14 cellular contexts compared by ENCODE assay signal in genomic region chr15:41936155-41936554, GRCh38. TPM values are rescaled to one million over a fixed set of nuclear protein-coding genes. Genes with fewer than 3 reads are reported as not detected.
DNase-seq lines count a peak whose midpoint lies in the region; ATAC-seq, FAIRE-seq and TF ChIP-seq lines count a peak whose summit lies in the region.
"Had no signal": no experiment of that assay in that cellular context is flagged by ENCODE, and none has a peak within 500 bp of the region (broad histone marks: within the 10 kb centered on the region; RNA-seq: fewer than 3 reads in every experiment).

No MANE protein-coding gene starts in this region.

- ATAC-seq in activated CD8-positive, alpha-beta T cell treated with anti-CD3 and anti-CD28 coated beads for 36 hours = no peak
- ATAC-seq in GM19455 (IDR thresholded peaks at IDR 0.05; ENCODE audit: unreplicated experiment) (no peak), GM21737 (IDR thresholded peaks at IDR 0.05; ENCODE audit: unreplicated experiment) (no peak)

- H3K27me3 Mint-ChIP-seq in MCF 10A (ENCODE audit: insufficient read depth, unreplicated experiment) (no peaks in the 10 kb centered on the region), immature natural killer cell (ENCODE audit: low read depth in 3 of 3) (peaks cover 5 to 24% (median 5%) of the 10 kb centered on the region in 3 donors)
- H3K27me3 Mint-ChIP-seq in activated CD8-positive, alpha-beta T cell treated with anti-CD3 and anti-CD28 coated beads for 36 hours = no peaks in the 10 kb centered on the region

- peaks cover 6 to 30% of the 10 kb centered on the region in 2 donors for H3K4me1 ChIP-seq in breast epithelium
- H3K4me1 ChIP-seq in stomach smooth muscle (ENCODE audit: control insufficient read depth, insufficient read depth, low read length) = peaks cover 8% of the 10 kb centered on the region

- POLR2A ChIA-PET in MCF 10A (lab: Yijun Ruan, JAX) = interaction anchor here (1.0 to 1.3 kb wide), 4 partner anchors 9 to 48 kb away, joined by 3 to 5 read pairs (median 3); no protein-coding TSS in a partner anchor
- POLR2A ChIA-PET in activated CD8-positive, alpha-beta T cell treated with anti-CD3 and anti-CD28 coated beads for 36 hours (lab: Charles Lee) = interaction anchor here (1.2 to 4.4 kb wide), 5 partner anchors 17 to 104 kb away, joined by 3 to 44 read pairs (median 3); partner anchors contain the start of gene EHD4

- H3K9ac ChIP-seq in stomach smooth muscle (ENCODE audit: low read length in 2 of 2) = no peak overlapping the region
- H3K9ac ChIP-seq: SK-N-SH had no signal

- peaks cover 4% of the 10 kb centered on the region for H3K36me3 Mint-ChIP-seq in MCF 10A (ENCODE audit: insufficient read depth, unreplicated experiment)
- H3K36me3 Mint-ChIP-seq in activated CD8-positive, alpha-beta T cell treated with anti-CD3 and anti-CD28 coated beads for 36 hours (ENCODE audit: low read depth) = peaks cover 21% of the 10 kb centered on the region
- peaks cover 0 to 2% (median 0%) of the 10 kb centered on the region in 3 donors for H3K36me3 Mint-ChIP-seq in immature natural killer cell

- H3K27me3 ChIP-seq in breast epithelium = no peaks in the 10 kb centered on the region
- H3K27me3 ChIP-seq in stomach smooth muscle (ENCODE audit: control insufficient read depth in 1 of 2, insufficient read depth in 2 of 2, low read length in 2 of 2) = no peaks in the 10 kb centered on the region

- H3K4me1 Mint-ChIP-seq in MCF 10A (ENCODE audit: insufficient read depth, unreplicated experiment) (peaks cover 42% of the 10 kb centered on the region), immature natural killer cell (peaks cover 54 to 57% of the 10 kb centered on the region in 2 donors)
- peaks cover 60% of the 10 kb centered on the region for H3K4me1 Mint-ChIP-seq in activated CD8-positive, alpha-beta T cell treated with anti-CD3 and anti-CD28 coated beads for 36 hours (ENCODE audit: low read depth)

- no TSS peak for BruUV-seq in MCF 10A (replicated peaks; lab: Mats Ljungman, UMichigan)

- FAIRE-seq in urothelium cell line (lab: Jason Lieb, UNC) = no peak
- FAIRE-seq: kidney had no signal

- DNase-seq in breast epithelium (ENCODE audit: low spot score in 2 of 2) (no peak), MCF 10A (ENCODE audit: unreplicated experiment) (no peak), immature natural killer cell (no peak), urothelium cell line (ENCODE audit: low spot score) (no peak)
- DNase-seq in activated CD8-positive, alpha-beta T cell treated with anti-CD3 and anti-CD28 coated beads for 36 hours = no peak
- DNase-seq: AML-193, kidney, NCI-H1105 treated with DMSO at 0.1 percent for 48 hours, NCI-H82, SK-N-SH had no signal

- H3K4me3 ChIP-seq in breast epithelium (no peak overlapping the region), stomach smooth muscle (ENCODE audit: low read length in 2 of 2) (no peak overlapping the region)

- no peak overlapping the region for H3K4me3 Mint-ChIP-seq in MCF 10A (ENCODE audit: unreplicated experiment)
- peak overlapping the region; percentile 26 for H3K4me3 Mint-ChIP-seq in activated CD8-positive, alpha-beta T cell treated with anti-CD3 and anti-CD28 coated beads for 36 hours
- H3K4me3 Mint-ChIP-seq in immature natural killer cell = peak overlapping the region; percentile 53 to 97 (median 84)

- TF ChIP-seq CTCF in breast epithelium (IDR thresholded peaks at IDR 0.05) (no peak), MCF 10A (IDR thresholded peaks at IDR 0.05; ENCODE audit: unreplicated experiment) (no peak)
- no peak for TF ChIP-seq CTCF in activated CD8-positive, alpha-beta T cell treated with anti-CD3 and anti-CD28 coated beads for 36 hours (IDR thresholded peaks at IDR 0.05)

- H3K27ac ChIP-seq in breast epithelium (peak overlapping the region; percentile 91 to 93), stomach smooth muscle (ENCODE audit: low read length) (peak overlapping the region; percentile 31)

- H3K36me3 ChIP-seq in breast epithelium (no peaks in the 10 kb centered on the region), stomach smooth muscle (ENCODE audit: control insufficient read depth in 2 of 2, insufficient read depth in 2 of 2, low read length in 2 of 2) (peaks cover 0 to 7% of the 10 kb centered on the region in 2 donors)

- H3K9me3 Mint-ChIP-seq in MCF 10A (ENCODE audit: unreplicated experiment) (no peaks in the 10 kb centered on the region), immature natural killer cell (no peaks in the 10 kb centered on the region)
- H3K9me3 Mint-ChIP-seq in activated CD8-positive, alpha-beta T cell treated with anti-CD3 and anti-CD28 coated beads for 36 hours = no peaks in the 10 kb centered on the region
- H3K9me3 Mint-ChIP-seq: type B pancreatic cell had no signal

- TF ChIP-seq POLR2A in breast epithelium (IDR thresholded peaks at IDR 0.05) = no peak

- CTCF ChIA-PET in MCF 10A (lab: Yijun Ruan, JAX) = interaction anchor here (1.1 kb wide), 1 partner anchor 54 kb away, joined by 3 read pairs; no protein-coding TSS in a partner anchor
- CTCF ChIA-PET in activated CD8-positive, alpha-beta T cell treated with anti-CD3 and anti-CD28 coated beads for 36 hours (lab: Charles Lee) = interaction anchor here (1.2 to 1.9 kb wide), 2 partner anchors 31 to 162 kb away, joined by 5 to 8 read pairs; partner anchors contain the start of gene MAPKBP1

- intact Hi-C loops in breast epithelium (cut with DNase I; ENCODE audit: low total_unique reads) = no loop called here
- intact Hi-C loops in MCF 10A (cut with micrococcal nuclease) = no loop called here
- intact Hi-C loops in activated CD8-positive, alpha-beta T cell treated with anti-CD3 and anti-CD28 coated beads for 36 hours (cut with micrococcal nuclease) = loop anchor here (2.0 kb wide), 1 partner anchor 35 kb away; no protein-coding TSS in a partner anchor

- H3K27ac Mint-ChIP-seq in MCF 10A (ENCODE audit: low read depth, unreplicated experiment) (no peak overlapping the region), immature natural killer cell (peak overlapping the region; percentile 98 to 100 (median 100))
- peak overlapping the region; percentile 98 for H3K27ac Mint-ChIP-seq in activated CD8-positive, alpha-beta T cell treated with anti-CD3 and anti-CD28 coated beads for 36 hours

- H3K9me3 ChIP-seq in breast epithelium = no peaks in the 10 kb centered on the region
- H3K9me3 ChIP-seq in stomach smooth muscle (ENCODE audit: control insufficient read depth in 2 of 2, low read length in 2 of 2) = no peaks in the 10 kb centered on the region
- H3K9me3 ChIP-seq: SK-N-SH had no signal

RNA-seq across cellular contexts. Expression of gene EHD4, which starts 36.2 kb away (rescaled TPM):
- total RNA-seq in breast epithelium (10 to 100 TPM; 30.2 to 30.5 (median 30.4) TPM), MCF 10A (2022) (24.2 and 27.1 TPM in 2 replicates)
- 10 to 100 TPM; 22.3 to 22.6 TPM for total RNA-seq in activated CD8-positive, alpha-beta T cell treated with anti-CD3 and anti-CD28 coated beads for 36 hours
- 1 to 10 TPM; 5.3 to 7.3 (median 7.0) TPM for polyA plus RNA-seq in immature natural killer cell

RNA-seq across cellular contexts. Expression of gene SPTBN5, which starts 42.3 kb away (rescaled TPM):
- total RNA-seq in breast epithelium = 1 to 10 TPM in 2 of 3 donors, under 1 TPM in 1; 0.16 to 2.3 (median 2.0) TPM
- 1.1 TPM in 2 replicates for total RNA-seq in MCF 10A (2022)
- under 1 TPM; 0.11 to 0.14 TPM for total RNA-seq in activated CD8-positive, alpha-beta T cell treated with anti-CD3 and anti-CD28 coated beads for 36 hours
- under 1 TPM in 1 of 3 donors, not detected in 2; 0.06 TPM for polyA plus RNA-seq in immature natural killer cell
